26 cellular contexts compared by ENCODE assay signal in the genomic region with DNA sequence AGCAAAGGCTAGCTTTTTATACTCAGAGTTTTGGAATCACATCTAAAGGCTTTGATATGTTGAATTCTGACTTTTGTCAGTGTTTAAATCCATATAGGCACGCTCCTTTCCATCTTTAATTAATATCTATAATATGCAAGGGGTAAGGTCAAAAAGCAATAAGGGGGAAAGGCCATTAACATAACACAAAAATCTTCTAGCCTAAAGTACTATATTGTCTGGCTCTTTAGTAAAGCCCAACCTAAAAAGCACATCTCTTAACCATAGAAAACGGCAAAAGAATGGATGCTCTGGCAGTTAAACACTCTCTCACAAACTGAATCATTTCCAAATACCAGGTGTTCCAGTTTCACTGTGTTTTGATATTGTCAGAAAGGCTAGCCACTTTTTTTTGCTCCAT.
"Had no signal": no experiment of that assay in that cellular context is flagged by ENCODE, and none has a peak within 500 bp of the region (broad histone marks: within the 10 kb centered on the region; RNA-seq: fewer than 3 reads in every experiment).

No MANE protein-coding gene starts in this region.

- H3K27me3 Mint-ChIP-seq: progenitor cell of endocrine pancreas; stimulated activated naive B cell treated with anti-CD40 and anti-IgM and Interleukin-4, amounts not matched to agents 10 μg/mL and 1 μg/mL and 100 μg/mL, for 72 hours; stimulated activated naive CD8-positive, alpha-beta T cell treated with anti-CD3 and anti-CD28 coated beads, Interleukin-15, Interleukin-2, amounts not matched to agents 100 ng/mL and 50 ng/mL, for 24 hours had no signal

- H3K36me3 ChIP-seq: pancreas, right lobe of liver, sigmoid colon, thoracic aorta, thyroid gland, tibial nerve, upper lobe of left lung, vagina had no signal

- H3K4me1 Mint-ChIP-seq: neural progenitor cell; stimulated activated effector memory CD8-positive, alpha-beta T cell treated with anti-CD3 and anti-CD28 coated beads, Interleukin-12 subunit alpha, Interleukin-12 subunit beta, amount 100 ng/mL, for 72 hours had no signal

- H3K4me3 Mint-ChIP-seq: natural killer cell; nephron; neural progenitor cell; stimulated activated effector memory CD8-positive, alpha-beta T cell treated with anti-CD3 and anti-CD28 coated beads, Interleukin-12 subunit alpha, Interleukin-12 subunit beta, amount 100 ng/mL, for 72 hours; stimulated activated naive B cell treated with anti-CD40 and anti-IgM and Interleukin-4, amounts not matched to agents 10 μg/mL and 1 μg/mL and 100 μg/mL, for 72 hours; stimulated activated naive CD8-positive, alpha-beta T cell treated with anti-CD3 and anti-CD28 coated beads, Interleukin-15, Interleukin-2, amounts not matched to agents 100 ng/mL and 50 ng/mL, for 24 hours had no signal

- H3K27ac ChIP-seq: pancreas, psoas muscle, right lobe of liver, sigmoid colon, stomach, thoracic aorta, thyroid gland, tibial nerve, upper lobe of left lung, vagina had no signal

- H3K27me3 ChIP-seq: neural progenitor cell, pancreas, right lobe of liver, sigmoid colon, stomach, thyroid gland, tibial nerve, upper lobe of left lung, vagina had no signal

- H3K36me3 Mint-ChIP-seq: natural killer cell; neural progenitor cell; stimulated activated effector memory CD8-positive, alpha-beta T cell treated with anti-CD3 and anti-CD28 coated beads, Interleukin-12 subunit alpha, Interleukin-12 subunit beta, amount 100 ng/mL, for 72 hours had no signal

- H3K9me3 ChIP-seq: pancreas, psoas muscle, right lobe of liver, sigmoid colon, stomach, thoracic aorta, thyroid gland, tibial nerve, upper lobe of left lung, vagina had no signal

- H3K4me3 ChIP-seq: neural progenitor cell, pancreas, psoas muscle, right lobe of liver, sigmoid colon, stomach, thoracic aorta, thyroid gland, tibial nerve, upper lobe of left lung, vagina had no signal

- DNase-seq: natural killer cell; pancreas; posterior cingulate gyrus; psoas muscle; right cardiac atrium; right lobe of liver; sigmoid colon; small intestine; stimulated activated CD4-positive, alpha-beta T cell treated with anti-CD3 and anti-CD28 coated beads, Interleukin-15, amount 100 ng/mL, for 24 hours; stimulated activated CD4-positive, alpha-beta T cell treated with anti-CD3 and anti-CD28 coated beads, Interleukin-2, amount 100 ng/mL, for 24 hours; stimulated activated CD4-positive, alpha-beta T cell treated with anti-CD3 and anti-CD28 coated beads, Interleukin-2, amount 100 ng/mL, for 48 hours; stimulated activated CD4-positive, alpha-beta T cell treated with anti-CD3 and anti-CD28 coated beads, Interleukin-4, amount 100 ng/mL, for 24 hours; stimulated activated naive B cell treated with anti-CD40 and anti-IgM and Interleukin-4, amounts not matched to agents 10 μg/mL and 1 μg/mL and 100 μg/mL, for 72 hours; stimulated activated naive CD4-positive, alpha-beta T cell treated with Interleukin-2 at 50 U/mL for 16 hours; stomach; thyroid gland; trophoblast cell; upper lobe of left lung had no signal

- ATAC-seq: natural killer cell; pancreas; psoas muscle; right cardiac atrium; right lobe of liver; stimulated activated effector memory CD8-positive, alpha-beta T cell treated with anti-CD3 and anti-CD28 coated beads, Interleukin-12 subunit alpha, Interleukin-12 subunit beta, amount 100 ng/mL, for 72 hours; stimulated activated naive B cell treated with anti-CD40 and anti-IgM and Interleukin-4, amounts not matched to agents 10 μg/mL and 1 μg/mL and 100 μg/mL, for 72 hours had no signal

- H3K27ac Mint-ChIP-seq: natural killer cell; nephron; neural progenitor cell; progenitor cell of endocrine pancreas; stimulated activated effector memory CD8-positive, alpha-beta T cell treated with anti-CD3 and anti-CD28 coated beads, Interleukin-12 subunit alpha, Interleukin-12 subunit beta, amount 100 ng/mL, for 72 hours; stimulated activated naive B cell treated with anti-CD40 and anti-IgM and Interleukin-4, amounts not matched to agents 10 μg/mL and 1 μg/mL and 100 μg/mL, for 72 hours; stimulated activated naive CD8-positive, alpha-beta T cell treated with anti-CD3 and anti-CD28 coated beads, Interleukin-15, Interleukin-2, amounts not matched to agents 100 ng/mL and 50 ng/mL, for 24 hours had no signal

- H3K4me1 ChIP-seq: pancreas had no signal
